ENCODE assay signal across 1 cellular context in the genomic region with DNA sequence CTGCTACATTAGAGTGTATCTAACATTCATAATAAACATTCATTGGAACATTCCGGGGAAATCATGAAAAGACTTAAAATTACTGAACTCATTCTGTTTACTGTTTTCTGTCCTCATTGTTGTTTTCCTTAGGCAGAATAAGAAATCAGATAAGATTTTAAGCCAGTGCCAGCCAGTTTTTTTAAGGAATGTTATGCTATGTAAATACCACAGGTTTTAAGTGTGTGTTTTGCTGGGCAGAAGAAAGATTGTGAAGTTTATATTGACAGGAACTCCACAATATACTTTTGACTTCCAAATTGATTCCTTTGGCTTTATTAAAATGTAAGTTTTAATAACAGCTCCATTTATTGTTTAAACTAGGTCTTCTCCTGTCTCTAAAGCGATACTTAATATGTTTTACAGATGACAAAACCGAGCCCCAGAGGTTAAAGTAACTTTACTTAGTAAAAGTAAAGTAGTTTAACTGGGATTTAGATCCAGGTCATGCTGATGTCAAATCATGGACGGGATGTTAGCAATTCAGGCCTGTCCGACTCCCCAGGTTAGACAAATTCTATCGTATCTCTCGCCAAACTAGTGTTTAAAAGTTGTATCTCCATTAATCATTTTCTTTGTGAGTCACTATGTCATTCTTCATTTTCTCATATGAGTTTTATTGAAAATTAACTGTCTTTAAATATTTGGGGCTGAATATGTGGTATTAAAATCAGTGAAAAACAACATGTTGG.
TF ChIP-seq lines count a peak whose summit lies in the region.

No MANE protein-coding gene starts in this region.

TF ChIP-seq in K562, 482 proteins besides CTCF, POLR2A, EP300 and RAD21 (continued from another document):
- TF ChIP-seq, protein P1, sequence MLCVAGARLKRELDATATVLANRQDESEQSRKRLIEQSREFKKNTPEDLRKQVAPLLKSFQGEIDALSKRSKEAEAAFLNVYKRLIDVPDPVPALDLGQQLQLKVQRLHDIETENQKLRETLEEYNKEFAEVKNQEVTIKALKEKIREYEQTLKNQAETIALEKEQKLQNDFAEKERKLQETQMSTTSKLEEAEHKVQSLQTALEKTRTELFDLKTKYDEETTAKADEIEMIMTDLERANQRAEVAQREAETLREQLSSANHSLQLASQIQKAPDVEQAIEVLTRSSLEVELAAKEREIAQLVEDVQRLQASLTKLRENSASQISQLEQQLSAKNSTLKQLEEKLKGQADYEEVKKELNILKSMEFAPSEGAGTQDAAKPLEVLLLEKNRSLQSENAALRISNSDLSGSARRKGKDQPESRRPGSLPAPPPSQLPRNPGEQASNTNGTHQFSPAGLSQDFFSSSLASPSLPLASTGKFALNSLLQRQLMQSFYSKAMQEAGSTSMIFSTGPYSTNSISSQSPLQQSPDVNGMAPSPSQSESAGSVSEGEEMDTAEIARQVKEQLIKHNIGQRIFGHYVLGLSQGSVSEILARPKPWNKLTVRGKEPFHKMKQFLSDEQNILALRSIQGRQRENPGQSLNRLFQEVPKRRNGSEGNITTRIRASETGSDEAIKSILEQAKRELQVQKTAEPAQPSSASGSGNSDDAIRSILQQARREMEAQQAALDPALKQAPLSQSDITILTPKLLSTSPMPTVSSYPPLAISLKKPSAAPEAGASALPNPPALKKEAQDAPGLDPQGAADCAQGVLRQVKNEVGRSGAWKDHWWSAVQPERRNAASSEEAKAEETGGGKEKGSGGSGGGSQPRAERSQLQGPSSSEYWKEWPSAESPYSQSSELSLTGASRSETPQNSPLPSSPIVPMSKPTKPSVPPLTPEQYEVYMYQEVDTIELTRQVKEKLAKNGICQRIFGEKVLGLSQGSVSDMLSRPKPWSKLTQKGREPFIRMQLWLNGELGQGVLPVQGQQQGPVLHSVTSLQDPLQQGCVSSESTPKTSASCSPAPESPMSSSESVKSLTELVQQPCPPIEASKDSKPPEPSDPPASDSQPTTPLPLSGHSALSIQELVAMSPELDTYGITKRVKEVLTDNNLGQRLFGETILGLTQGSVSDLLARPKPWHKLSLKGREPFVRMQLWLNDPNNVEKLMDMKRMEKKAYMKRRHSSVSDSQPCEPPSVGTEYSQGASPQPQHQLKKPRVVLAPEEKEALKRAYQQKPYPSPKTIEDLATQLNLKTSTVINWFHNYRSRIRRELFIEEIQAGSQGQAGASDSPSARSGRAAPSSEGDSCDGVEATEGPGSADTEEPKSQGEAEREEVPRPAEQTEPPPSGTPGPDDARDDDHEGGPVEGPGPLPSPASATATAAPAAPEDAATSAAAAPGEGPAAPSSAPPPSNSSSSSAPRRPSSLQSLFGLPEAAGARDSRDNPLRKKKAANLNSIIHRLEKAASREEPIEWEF (CRISPR knock-in tag; IDR thresholded peaks at IDR 0.05): no peak
- no peak for TF ChIP-seq HMG20A (CRISPR knock-in tag; conservative IDR thresholded peaks at IDR 0.05)
- 0 out of 2 replicates have a peak, but pooled peaks have one; percentile 10 for TF ChIP-seq RBFOX2 (IDR thresholded peaks at IDR 0.05; ENCODE audit: low read depth, low read length)
- TF ChIP-seq, protein P2, sequence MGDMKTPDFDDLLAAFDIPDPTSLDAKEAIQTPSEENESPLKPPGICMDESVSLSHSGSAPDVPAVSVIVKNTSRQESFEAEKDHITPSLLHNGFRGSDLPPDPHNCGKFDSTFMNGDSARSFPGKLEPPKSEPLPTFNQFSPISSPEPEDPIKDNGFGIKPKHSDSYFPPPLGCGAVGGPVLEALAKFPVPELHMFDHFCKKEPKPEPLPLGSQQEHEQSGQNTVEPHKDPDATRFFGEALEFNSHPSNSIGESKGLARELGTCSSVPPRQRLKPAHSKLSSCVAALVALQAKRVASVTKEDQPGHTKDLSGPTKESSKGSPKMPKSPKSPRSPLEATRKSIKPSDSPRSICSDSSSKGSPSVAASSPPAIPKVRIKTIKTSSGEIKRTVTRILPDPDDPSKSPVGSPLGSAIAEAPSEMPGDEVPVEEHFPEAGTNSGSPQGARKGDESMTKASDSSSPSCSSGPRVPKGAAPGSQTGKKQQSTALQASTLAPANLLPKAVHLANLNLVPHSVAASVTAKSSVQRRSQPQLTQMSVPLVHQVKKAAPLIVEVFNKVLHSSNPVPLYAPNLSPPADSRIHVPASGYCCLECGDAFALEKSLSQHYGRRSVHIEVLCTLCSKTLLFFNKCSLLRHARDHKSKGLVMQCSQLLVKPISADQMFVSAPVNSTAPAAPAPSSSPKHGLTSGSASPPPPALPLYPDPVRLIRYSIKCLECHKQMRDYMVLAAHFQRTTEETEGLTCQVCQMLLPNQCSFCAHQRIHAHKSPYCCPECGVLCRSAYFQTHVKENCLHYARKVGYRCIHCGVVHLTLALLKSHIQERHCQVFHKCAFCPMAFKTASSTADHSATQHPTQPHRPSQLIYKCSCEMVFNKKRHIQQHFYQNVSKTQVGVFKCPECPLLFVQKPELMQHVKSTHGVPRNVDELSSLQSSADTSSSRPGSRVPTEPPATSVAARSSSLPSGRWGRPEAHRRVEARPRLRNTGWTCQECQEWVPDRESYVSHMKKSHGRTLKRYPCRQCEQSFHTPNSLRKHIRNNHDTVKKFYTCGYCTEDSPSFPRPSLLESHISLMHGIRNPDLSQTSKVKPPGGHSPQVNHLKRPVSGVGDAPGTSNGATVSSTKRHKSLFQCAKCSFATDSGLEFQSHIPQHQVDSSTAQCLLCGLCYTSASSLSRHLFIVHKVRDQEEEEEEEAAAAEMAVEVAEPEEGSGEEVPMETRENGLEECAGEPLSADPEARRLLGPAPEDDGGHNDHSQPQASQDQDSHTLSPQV (IDR thresholded peaks at IDR 0.05): 0 out of 2 replicates have a peak, but pooled peaks have one; percentile 13
- TF ChIP-seq KDM4B (IDR thresholded peaks at IDR 0.05; ENCODE audit: borderline replicate concordance in 2 of 2, low read depth in 1 of 2): 0 out of 4 replicates have a peak, but pooled peaks of 1 of the 2 experiments have one; percentile 25
- TF ChIP-seq ZNF3 (CRISPR knock-in tag; IDR thresholded peaks at IDR 0.05): no peak
- TF ChIP-seq ZBTB7A (IDR thresholded peaks at IDR 0.05; ENCODE audit: borderline replicate concordance, control insufficient read depth, low read depth, low read length): no peak
- no peak for TF ChIP-seq SMARCE1 (IDR thresholded peaks at IDR 0.05)
- TF ChIP-seq PURB (CRISPR knock-in tag; IDR thresholded peaks at IDR 0.05; ENCODE audit: low read depth): no peak
- TF ChIP-seq, protein P3, sequence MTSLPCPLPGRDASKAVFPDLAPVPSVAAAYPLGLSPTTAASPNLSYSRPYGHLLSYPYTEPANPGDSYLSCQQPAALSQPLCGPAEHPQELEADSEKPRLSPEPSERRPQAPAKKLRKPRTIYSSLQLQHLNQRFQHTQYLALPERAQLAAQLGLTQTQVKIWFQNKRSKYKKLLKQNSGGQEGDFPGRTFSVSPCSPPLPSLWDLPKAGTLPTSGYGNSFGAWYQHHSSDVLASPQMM (CRISPR knock-in tag; IDR thresholded peaks at IDR 0.05): no peak
- no peak for TF ChIP-seq SNRNP70 (optimal IDR thresholded peaks at IDR 0.05; ENCODE audit: low read depth, low read length)
- TF ChIP-seq, protein P4, sequence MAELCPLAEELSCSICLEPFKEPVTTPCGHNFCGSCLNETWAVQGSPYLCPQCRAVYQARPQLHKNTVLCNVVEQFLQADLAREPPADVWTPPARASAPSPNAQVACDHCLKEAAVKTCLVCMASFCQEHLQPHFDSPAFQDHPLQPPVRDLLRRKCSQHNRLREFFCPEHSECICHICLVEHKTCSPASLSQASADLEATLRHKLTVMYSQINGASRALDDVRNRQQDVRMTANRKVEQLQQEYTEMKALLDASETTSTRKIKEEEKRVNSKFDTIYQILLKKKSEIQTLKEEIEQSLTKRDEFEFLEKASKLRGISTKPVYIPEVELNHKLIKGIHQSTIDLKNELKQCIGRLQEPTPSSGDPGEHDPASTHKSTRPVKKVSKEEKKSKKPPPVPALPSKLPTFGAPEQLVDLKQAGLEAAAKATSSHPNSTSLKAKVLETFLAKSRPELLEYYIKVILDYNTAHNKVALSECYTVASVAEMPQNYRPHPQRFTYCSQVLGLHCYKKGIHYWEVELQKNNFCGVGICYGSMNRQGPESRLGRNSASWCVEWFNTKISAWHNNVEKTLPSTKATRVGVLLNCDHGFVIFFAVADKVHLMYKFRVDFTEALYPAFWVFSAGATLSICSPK (IDR thresholded peaks at IDR 0.05; ENCODE audit: borderline replicate concordance): no peak
- TF ChIP-seq HDAC6 (IDR thresholded peaks at IDR 0.05; ENCODE audit: low read depth, low read length): no peak
- no peak for TF ChIP-seq KAT2B (IDR thresholded peaks at IDR 0.05; ENCODE audit: low read depth, low read length)
- TF ChIP-seq FOXK2 (conservative IDR thresholded peaks at IDR 0.05 in 1 of 2, IDR thresholded peaks at IDR 0.05 in 1 of 2; ENCODE audit: low read depth in 2 of 2): peak in 1 of 2 experiments; percentile 37; a peak in 1 of 4 replicates
- TF ChIP-seq FOSL1 (tag; conservative IDR thresholded peaks at IDR 0.05): 0 out of 2 replicates have a peak, but pooled peaks have one; percentile 21
- no peak for TF ChIP-seq GATA2 (CRISPR knock-in tag; IDR thresholded peaks at IDR 0.05)
- no peak for TF ChIP-seq ZNF561 (CRISPR knock-in tag; conservative IDR thresholded peaks at IDR 0.05)
